16 cellular contexts compared by ENCODE assay signal in the genomic region with DNA sequence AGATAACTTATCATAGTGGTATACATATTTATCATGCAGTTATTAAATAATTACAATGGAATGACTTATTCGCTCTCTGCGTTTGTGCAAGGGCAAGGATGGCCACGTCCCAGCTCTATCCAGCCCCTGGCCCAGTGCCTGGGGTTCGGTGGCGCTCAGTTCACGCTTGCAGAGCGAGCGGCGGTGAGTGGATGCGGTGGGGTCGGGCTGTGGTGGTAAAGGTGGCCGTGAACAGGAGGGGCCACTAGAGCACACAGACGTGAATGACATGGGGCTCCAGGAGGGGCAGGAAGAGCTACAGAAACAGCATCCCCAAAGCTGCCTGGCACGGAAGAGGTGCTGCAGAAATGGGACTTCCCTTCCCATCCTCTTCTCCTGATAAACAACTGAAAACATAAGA. TPM values are rescaled to one million over a fixed set of nuclear protein-coding genes. Genes with fewer than 3 reads are reported as not detected.
"Had no signal": no experiment of that assay in that cellular context is flagged by ENCODE, and none has a peak within 500 bp of the region (broad histone marks: within the 10 kb centered on the region; RNA-seq: fewer than 3 reads in every experiment).

No MANE protein-coding gene starts in this region.

- H3K36me3 ChIP-seq: ascending aorta, esophagus muscularis mucosa, right lobe of liver, suprapubic skin had no signal

- H3K9me3 ChIP-seq: ascending aorta, esophagus muscularis mucosa, psoas muscle, right lobe of liver, suprapubic skin had no signal

- H3K27ac ChIP-seq: ascending aorta, dorsolateral prefrontal cortex, esophagus muscularis mucosa, psoas muscle, right lobe of liver, suprapubic skin had no signal

- H3K4me1 ChIP-seq: ascending aorta, psoas muscle had no signal

- H3K4me3 Mint-ChIP-seq: naive thymus-derived CD4-positive, alpha-beta T cell had no signal

- DNase-seq: activated CD8-positive, alpha-beta memory T cell treated with anti-CD3 and anti-CD28 coated beads for 24 hours; activated effector memory CD4-positive, alpha-beta T cell treated with anti-CD3 and anti-CD28 coated beads, Interleukin-2, amount 50 U/mL, for 16 hours; dorsolateral prefrontal cortex; glutamatergic neuron; left colon; occipital lobe; psoas muscle; stimulated activated naive CD4-positive, alpha-beta T cell had no signal

- H3K4me3 ChIP-seq: ascending aorta, dorsolateral prefrontal cortex, esophagus muscularis mucosa, lung, psoas muscle, right lobe of liver, suprapubic skin had no signal

- H3K27me3 ChIP-seq: ascending aorta, right lobe of liver had no signal

RNA-seq across cellular contexts. Expression of a gene that starts 28.4 kb away (rescaled TPM):
- total RNA-seq: bronchial epithelial cell, fibroblast of villous mesenchyme had no signal
